In genomic region chr20:62407221-62407992, GRCh38 we compare ENCODE assay signal across 1 cellular context.
A peak's percentile ranks its signal among the peaks of the same experiment; 100 is the strongest.
TF ChIP-seq lines count a peak whose summit lies in the region.

Gene CABLES2, minus strand, starts transcription at chr20:62407285. Its CDS starts 9 bp downstream, at chr20:62407276.

TF ChIP-seq in HepG2, 621 proteins besides CTCF, POLR2A, EP300 and RAD21 (continued from another document and continues in another):
- TF ChIP-seq, protein P1, sequence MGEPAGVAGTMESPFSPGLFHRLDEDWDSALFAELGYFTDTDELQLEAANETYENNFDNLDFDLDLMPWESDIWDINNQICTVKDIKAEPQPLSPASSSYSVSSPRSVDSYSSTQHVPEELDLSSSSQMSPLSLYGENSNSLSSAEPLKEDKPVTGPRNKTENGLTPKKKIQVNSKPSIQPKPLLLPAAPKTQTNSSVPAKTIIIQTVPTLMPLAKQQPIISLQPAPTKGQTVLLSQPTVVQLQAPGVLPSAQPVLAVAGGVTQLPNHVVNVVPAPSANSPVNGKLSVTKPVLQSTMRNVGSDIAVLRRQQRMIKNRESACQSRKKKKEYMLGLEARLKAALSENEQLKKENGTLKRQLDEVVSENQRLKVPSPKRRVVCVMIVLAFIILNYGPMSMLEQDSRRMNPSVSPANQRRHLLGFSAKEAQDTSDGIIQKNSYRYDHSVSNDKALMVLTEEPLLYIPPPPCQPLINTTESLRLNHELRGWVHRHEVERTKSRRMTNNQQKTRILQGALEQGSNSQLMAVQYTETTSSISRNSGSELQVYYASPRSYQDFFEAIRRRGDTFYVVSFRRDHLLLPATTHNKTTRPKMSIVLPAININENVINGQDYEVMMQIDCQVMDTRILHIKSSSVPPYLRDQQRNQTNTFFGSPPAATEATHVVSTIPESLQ (CRISPR knock-in tag; conservative IDR thresholded peaks at IDR 0.05): peak; percentile 72; the same call in 1 of the 2 replicates
- TF ChIP-seq NFKB2 (CRISPR knock-in tag; IDR thresholded peaks at IDR 0.05; ENCODE audit: borderline replicate concordance) (peak; percentile 92), ELF1 (CRISPR knock-in tag; IDR thresholded peaks at IDR 0.05) (peak; percentile 86), ZNF276 (CRISPR knock-in tag; IDR thresholded peaks at IDR 0.05; ENCODE audit: low read depth) (peak; percentile 82), HIVEP1 (CRISPR knock-in tag; IDR thresholded peaks at IDR 0.05) (peak; percentile 90), SOX6 (IDR thresholded peaks at IDR 0.05) (no peak), SOX6 (CRISPR knock-in tag; IDR thresholded peaks at IDR 0.05) (peak; percentile 69), TCF7 (IDR thresholded peaks at IDR 0.05; ENCODE audit: low read depth) (no peak; the same call in 1 of the 2 replicates), HNRNPL (IDR thresholded peaks at IDR 0.05; ENCODE audit: low read depth, low read length) (peak; percentile 71; the same call in 1 of the 2 replicates), SP5 (CRISPR knock-in tag; IDR thresholded peaks at IDR 0.05; ENCODE audit: borderline replicate concordance, low read depth) (no peak; the same call in 1 of the 2 replicates), ARNTL (CRISPR knock-in tag; IDR thresholded peaks at IDR 0.05) (peak; percentile 72), MED8 (CRISPR knock-in tag; IDR thresholded peaks at IDR 0.05; ENCODE audit: insufficient replicate concordance) (peak; percentile 77), TP53 (CRISPR knock-in tag; conservative IDR thresholded peaks at IDR 0.05) (peak; percentile 92), ZNF589 (CRISPR knock-in tag; conservative IDR thresholded peaks at IDR 0.05) (peak; percentile 40; the same call in 1 of the 2 replicates), ZFX (CRISPR knock-in tag; IDR thresholded peaks at IDR 0.05; ENCODE audit: low read depth) (peak; percentile 70), AHR (CRISPR knock-in tag; IDR thresholded peaks at IDR 0.05) (peak; percentile 68; the same call in 1 of the 2 replicates), FLYWCH1 (CRISPR knock-in tag; IDR thresholded peaks at IDR 0.05) (no peak), GABPA (IDR thresholded peaks at IDR 0.05; ENCODE audit: low read depth, low read length) (no peak), GABPA (CRISPR knock-in tag; IDR thresholded peaks at IDR 0.05; ENCODE audit: low read depth) (peak; percentile 56; the same call in 1 of the 2 replicates), DRAP1 (CRISPR knock-in tag; IDR thresholded peaks at IDR 0.05) (no peak), ZNF292 (CRISPR knock-in tag; IDR thresholded peaks at IDR 0.05; ENCODE audit: borderline replicate concordance, low read depth) (0 out of 2 replicates have a peak, but pooled peaks have one; percentile 22), ZNF232 (CRISPR knock-in tag; IDR thresholded peaks at IDR 0.05; ENCODE audit: borderline replicate concordance) (peak; percentile 92), ZNF207 (IDR thresholded peaks at IDR 0.05; ENCODE audit: borderline replicate concordance) (no peak), ZNF251 (CRISPR knock-in tag; IDR thresholded peaks at IDR 0.05) (no peak), ZNF737 (CRISPR knock-in tag; IDR thresholded peaks at IDR 0.05; ENCODE audit: borderline replicate concordance) (no peak), TMF1 (CRISPR knock-in tag; IDR thresholded peaks at IDR 0.05; ENCODE audit: low read depth) (peak; percentile 94; the same call in 1 of the 2 replicates), CHCHD3 (CRISPR knock-in tag; IDR thresholded peaks at IDR 0.05) (peak; percentile 98), TOE1 (CRISPR knock-in tag; IDR thresholded peaks at IDR 0.05) (peak; percentile 59; the same call in 1 of the 2 replicates), ZSCAN29 (CRISPR knock-in tag; conservative IDR thresholded peaks at IDR 0.05) (peak; percentile 89; the same call in 1 of the 2 replicates), ZNF672 (CRISPR knock-in tag; IDR thresholded peaks at IDR 0.05) (no peak), ZNF572 (CRISPR knock-in tag; IDR thresholded peaks at IDR 0.05) (peak; percentile 99), TARDBP (CRISPR knock-in tag; IDR thresholded peaks at IDR 0.05) (peak; percentile 86), HCFC1 (IDR thresholded peaks at IDR 0.05; ENCODE audit: low read depth, low read length) (no peak), MYNN (CRISPR knock-in tag; IDR thresholded peaks at IDR 0.05; ENCODE audit: low read depth) (peak; percentile 85), ZFP82 (CRISPR knock-in tag; IDR thresholded peaks at IDR 0.05; ENCODE audit: borderline replicate concordance) (0 out of 2 replicates have a peak, but pooled peaks have one; percentile 53), ZFP41 (CRISPR knock-in tag; IDR thresholded peaks at IDR 0.05; ENCODE audit: borderline replicate concordance) (peak; percentile 82), TRIM22 (IDR thresholded peaks at IDR 0.05) (no peak), ZNF510 (CRISPR knock-in tag; IDR thresholded peaks at IDR 0.05; ENCODE audit: low read depth) (peak; percentile 96), YEATS2 (CRISPR knock-in tag; IDR thresholded peaks at IDR 0.05; ENCODE audit: borderline replicate concordance) (peak; percentile 77; the same call in 1 of the 2 replicates), ZMYM3 (CRISPR knock-in tag; IDR thresholded peaks at IDR 0.05) (peak; percentile 99), ZFP90 (CRISPR knock-in tag; IDR thresholded peaks at IDR 0.05; ENCODE audit: borderline replicate concordance) (peak; percentile 98), MXD1 (CRISPR knock-in tag; IDR thresholded peaks at IDR 0.05) (peak; percentile 94), ZSCAN30 (CRISPR knock-in tag; IDR thresholded peaks at IDR 0.05) (no peak), HES4 (CRISPR knock-in tag; IDR thresholded peaks at IDR 0.05; ENCODE audit: borderline replicate concordance) (peak; percentile 69; the same call in 1 of the 2 replicates), MAZ (IDR thresholded peaks at IDR 0.05; ENCODE audit: borderline replicate concordance, low read depth, low read length) (0 out of 2 replicates have a peak, but pooled peaks have one; percentile 67), MAZ (CRISPR knock-in tag; IDR thresholded peaks at IDR 0.05; ENCODE audit: low read depth) (peak; percentile 93), BRD4 (CRISPR knock-in tag; IDR thresholded peaks at IDR 0.05) (peak; percentile 87; the same call in 1 of the 2 replicates), ZNF260 (CRISPR knock-in tag; IDR thresholded peaks at IDR 0.05; ENCODE audit: borderline replicate concordance, low read depth) (no peak), CEBPG (CRISPR knock-in tag; IDR thresholded peaks at IDR 0.05) (peak; percentile 34; the same call in 1 of the 2 replicates)
- TF ChIP-seq, protein P2, sequence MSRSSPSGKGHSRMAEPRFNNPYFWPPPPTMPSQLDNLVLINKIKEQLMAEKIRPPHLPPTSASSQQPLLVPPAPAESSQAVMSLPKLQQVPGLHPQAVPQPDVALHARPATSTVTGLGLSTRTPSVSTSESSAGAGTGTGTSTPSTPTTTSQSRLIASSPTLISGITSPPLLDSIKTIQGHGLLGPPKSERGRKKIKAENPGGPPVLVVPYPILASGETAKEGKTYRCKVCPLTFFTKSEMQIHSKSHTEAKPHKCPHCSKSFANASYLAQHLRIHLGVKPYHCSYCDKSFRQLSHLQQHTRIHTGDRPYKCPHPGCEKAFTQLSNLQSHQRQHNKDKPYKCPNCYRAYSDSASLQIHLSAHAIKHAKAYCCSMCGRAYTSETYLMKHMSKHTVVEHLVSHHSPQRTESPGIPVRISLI (CRISPR knock-in tag; IDR thresholded peaks at IDR 0.05; ENCODE audit: borderline replicate concordance): peak; percentile 69; the same call in 1 of the 2 replicates
- TF ChIP-seq, protein P3, sequence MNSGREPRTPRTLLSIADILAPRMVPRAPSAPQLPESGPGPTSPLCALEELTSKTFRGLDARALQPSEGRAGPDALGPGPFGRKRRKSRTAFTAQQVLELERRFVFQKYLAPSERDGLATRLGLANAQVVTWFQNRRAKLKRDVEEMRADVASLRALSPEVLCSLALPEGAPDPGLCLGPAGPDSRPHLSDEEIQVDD (CRISPR knock-in tag; IDR thresholded peaks at IDR 0.05; ENCODE audit: borderline replicate concordance): no peak
- TF ChIP-seq, protein P4, sequence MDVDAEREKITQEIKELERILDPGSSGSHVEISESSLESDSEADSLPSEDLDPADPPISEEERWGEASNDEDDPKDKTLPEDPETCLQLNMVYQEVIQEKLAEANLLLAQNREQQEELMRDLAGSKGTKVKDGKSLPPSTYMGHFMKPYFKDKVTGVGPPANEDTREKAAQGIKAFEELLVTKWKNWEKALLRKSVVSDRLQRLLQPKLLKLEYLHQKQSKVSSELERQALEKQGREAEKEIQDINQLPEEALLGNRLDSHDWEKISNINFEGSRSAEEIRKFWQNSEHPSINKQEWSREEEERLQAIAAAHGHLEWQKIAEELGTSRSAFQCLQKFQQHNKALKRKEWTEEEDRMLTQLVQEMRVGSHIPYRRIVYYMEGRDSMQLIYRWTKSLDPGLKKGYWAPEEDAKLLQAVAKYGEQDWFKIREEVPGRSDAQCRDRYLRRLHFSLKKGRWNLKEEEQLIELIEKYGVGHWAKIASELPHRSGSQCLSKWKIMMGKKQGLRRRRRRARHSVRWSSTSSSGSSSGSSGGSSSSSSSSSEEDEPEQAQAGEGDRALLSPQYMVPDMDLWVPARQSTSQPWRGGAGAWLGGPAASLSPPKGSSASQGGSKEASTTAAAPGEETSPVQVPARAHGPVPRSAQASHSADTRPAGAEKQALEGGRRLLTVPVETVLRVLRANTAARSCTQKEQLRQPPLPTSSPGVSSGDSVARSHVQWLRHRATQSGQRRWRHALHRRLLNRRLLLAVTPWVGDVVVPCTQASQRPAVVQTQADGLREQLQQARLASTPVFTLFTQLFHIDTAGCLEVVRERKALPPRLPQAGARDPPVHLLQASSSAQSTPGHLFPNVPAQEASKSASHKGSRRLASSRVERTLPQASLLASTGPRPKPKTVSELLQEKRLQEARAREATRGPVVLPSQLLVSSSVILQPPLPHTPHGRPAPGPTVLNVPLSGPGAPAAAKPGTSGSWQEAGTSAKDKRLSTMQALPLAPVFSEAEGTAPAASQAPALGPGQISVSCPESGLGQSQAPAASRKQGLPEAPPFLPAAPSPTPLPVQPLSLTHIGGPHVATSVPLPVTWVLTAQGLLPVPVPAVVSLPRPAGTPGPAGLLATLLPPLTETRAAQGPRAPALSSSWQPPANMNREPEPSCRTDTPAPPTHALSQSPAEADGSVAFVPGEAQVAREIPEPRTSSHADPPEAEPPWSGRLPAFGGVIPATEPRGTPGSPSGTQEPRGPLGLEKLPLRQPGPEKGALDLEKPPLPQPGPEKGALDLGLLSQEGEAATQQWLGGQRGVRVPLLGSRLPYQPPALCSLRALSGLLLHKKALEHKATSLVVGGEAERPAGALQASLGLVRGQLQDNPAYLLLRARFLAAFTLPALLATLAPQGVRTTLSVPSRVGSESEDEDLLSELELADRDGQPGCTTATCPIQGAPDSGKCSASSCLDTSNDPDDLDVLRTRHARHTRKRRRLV (CRISPR knock-in tag; IDR thresholded peaks at IDR 0.05): peak; percentile 98
- TF ChIP-seq, protein P5, sequence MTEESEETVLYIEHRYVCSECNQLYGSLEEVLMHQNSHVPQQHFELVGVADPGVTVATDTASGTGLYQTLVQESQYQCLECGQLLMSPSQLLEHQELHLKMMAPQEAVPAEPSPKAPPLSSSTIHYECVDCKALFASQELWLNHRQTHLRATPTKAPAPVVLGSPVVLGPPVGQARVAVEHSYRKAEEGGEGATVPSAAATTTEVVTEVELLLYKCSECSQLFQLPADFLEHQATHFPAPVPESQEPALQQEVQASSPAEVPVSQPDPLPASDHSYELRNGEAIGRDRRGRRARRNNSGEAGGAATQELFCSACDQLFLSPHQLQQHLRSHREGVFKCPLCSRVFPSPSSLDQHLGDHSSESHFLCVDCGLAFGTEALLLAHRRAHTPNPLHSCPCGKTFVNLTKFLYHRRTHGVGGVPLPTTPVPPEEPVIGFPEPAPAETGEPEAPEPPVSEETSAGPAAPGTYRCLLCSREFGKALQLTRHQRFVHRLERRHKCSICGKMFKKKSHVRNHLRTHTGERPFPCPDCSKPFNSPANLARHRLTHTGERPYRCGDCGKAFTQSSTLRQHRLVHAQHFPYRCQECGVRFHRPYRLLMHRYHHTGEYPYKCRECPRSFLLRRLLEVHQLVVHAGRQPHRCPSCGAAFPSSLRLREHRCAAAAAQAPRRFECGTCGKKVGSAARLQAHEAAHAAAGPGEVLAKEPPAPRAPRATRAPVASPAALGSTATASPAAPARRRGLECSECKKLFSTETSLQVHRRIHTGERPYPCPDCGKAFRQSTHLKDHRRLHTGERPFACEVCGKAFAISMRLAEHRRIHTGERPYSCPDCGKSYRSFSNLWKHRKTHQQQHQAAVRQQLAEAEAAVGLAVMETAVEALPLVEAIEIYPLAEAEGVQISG (CRISPR knock-in tag; IDR thresholded peaks at IDR 0.05): peak; percentile 89; the same call in 1 of the 2 replicates
